In genomic region chr6:75266716-75267291, GRCh38 we compare ENCODE assay signal across 1 cellular context.
TF ChIP-seq lines count a peak whose summit lies in the region.

No MANE protein-coding gene starts in this region.

TF ChIP-seq in GM23338, 12 proteins besides CTCF, POLR2A, EP300 and RAD21 (continued from another document):
- TF ChIP-seq ZNF462 (CRISPR knock-in tag; IDR thresholded peaks at IDR 0.05): no peak
